8 cellular contexts compared by ENCODE assay signal in the genomic region with DNA sequence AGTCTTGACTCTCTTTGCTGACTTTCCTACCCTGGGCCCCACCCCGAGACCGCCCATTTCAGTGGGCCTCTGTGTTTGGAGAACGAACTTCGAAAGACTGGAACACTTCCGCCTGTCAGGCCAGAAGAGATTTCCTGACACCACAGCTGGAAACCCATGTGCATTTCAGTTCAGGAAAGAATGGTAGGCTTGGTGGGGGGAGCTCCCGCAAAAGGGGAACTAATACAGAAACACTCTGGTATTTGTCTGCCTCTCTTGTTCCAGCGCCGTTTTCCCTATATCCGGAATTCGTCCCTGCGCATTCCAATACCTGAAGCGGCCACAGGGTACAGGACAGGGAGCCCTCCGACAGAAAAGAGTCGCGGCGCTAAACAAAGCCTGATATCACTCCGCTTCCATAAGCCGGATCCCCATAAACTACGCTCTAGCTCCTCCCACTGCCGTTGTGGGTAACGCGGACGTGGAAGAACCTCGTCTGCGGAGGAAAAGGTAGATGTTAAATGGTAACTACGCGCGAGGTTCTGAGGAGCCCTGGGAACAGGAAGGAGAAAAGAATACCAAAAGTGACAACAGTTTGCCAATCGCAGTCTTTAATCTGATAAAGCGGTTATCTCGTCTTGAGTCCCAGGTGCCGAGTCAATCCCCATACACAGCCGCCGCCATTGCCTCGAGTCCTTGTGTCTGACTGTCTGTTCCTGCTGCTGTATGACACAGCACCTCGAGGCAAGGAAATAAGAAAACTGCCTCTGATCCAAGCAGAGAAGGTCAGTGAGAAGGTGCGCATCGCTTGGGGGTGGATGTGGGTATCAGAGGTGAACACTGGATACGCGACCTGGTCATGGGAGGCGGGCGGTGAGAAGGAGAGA.
DNase-seq lines count a peak whose midpoint lies in the region; ATAC-seq and TF ChIP-seq lines count a peak whose summit lies in the region.

A gene (plus strand): TSS at position 432 of the 866 bp plus-strand sequence. CDS start 2,627 bp downstream, outside the sequence.

- DNase-seq in AG08396 (ENCODE audit: low spot score), result peak; percentile 55
- peak; percentile 81 for DNase-seq in NCI-H345 treated with DMSO at 0.1 percent for 48 hours (lab: John Stamatoyannopoulos, UW; ENCODE audit: unreplicated experiment)
- peak; percentile 36 to 45 for DNase-seq in activated CD4-positive, alpha-beta T cell treated with anti-CD3 and anti-CD28 coated beads for 24 hours (ENCODE audit: low read depth in 2 of 2)
- DNase-seq in coronary artery (ENCODE audit: low spot score), result no peak
- DNase-seq in stimulated activated CD4-positive, alpha-beta T cell treated with anti-CD3 and anti-CD28 coated beads, Interleukin-1b, Interleukin-23, amount 100 ng/mL, for 1 hour (ENCODE audit: low read depth in 2 of 2), result peak; percentile 20 to 29

- TF ChIP-seq CTCF in coronary artery (IDR thresholded peaks at IDR 0.05), result no peak

- peak within 1 kb of the TSS; percentile 46 to 88 for H3K27ac ChIP-seq in coronary artery
- H3K27ac ChIP-seq in layer of hippocampus (ENCODE audit: low read depth, low read length), result peak within 1 kb of the TSS; percentile 77

- H3K4me3 ChIP-seq in coronary artery, result peak within 1 kb of the TSS; percentile 72

- no peaks in the 10 kb centered on the region for H3K27me3 ChIP-seq in layer of hippocampus (ENCODE audit: control insufficient read depth, insufficient read depth, low read length)

- peak; percentile 61 for TF ChIP-seq POLR2A in GM18951 (IDR thresholded peaks at IDR 0.05; ENCODE audit: extremely low read depth, insufficient read depth, insufficient read length)

- ATAC-seq in HG03196 (IDR thresholded peaks at IDR 0.05; ENCODE audit: unreplicated experiment), result peak; percentile 78

- in situ Hi-C loops in GM18951 (cut with MboI; ENCODE audit: low sequenced_read_pairs, unreplicated experiment), result no loop called here
